ENCODE assay signal across 1 cellular context in genomic region chr19:42091300-42092266, GRCh38.
TF ChIP-seq lines count a peak whose summit lies in the region.

No MANE protein-coding gene starts in this region.

TF ChIP-seq in endothelial cell of umbilical vein, 7 proteins besides CTCF, POLR2A, EP300 and RAD21:
- TF ChIP-seq MAX (IDR thresholded peaks at IDR 0.05; ENCODE audit: insufficient read depth, insufficient read length) (peak; percentile 68), EZH2 (IDR thresholded peaks at IDR 0.05; ENCODE audit: borderline replicate concordance, low read depth, low read length, severe bottlenecking) (no peak)
TF ChIP-seq in endothelial cell of umbilical vein: peak in this region for 1.
